Comparison of ENCODE assay signal across 9 cellular contexts in the genomic region with DNA sequence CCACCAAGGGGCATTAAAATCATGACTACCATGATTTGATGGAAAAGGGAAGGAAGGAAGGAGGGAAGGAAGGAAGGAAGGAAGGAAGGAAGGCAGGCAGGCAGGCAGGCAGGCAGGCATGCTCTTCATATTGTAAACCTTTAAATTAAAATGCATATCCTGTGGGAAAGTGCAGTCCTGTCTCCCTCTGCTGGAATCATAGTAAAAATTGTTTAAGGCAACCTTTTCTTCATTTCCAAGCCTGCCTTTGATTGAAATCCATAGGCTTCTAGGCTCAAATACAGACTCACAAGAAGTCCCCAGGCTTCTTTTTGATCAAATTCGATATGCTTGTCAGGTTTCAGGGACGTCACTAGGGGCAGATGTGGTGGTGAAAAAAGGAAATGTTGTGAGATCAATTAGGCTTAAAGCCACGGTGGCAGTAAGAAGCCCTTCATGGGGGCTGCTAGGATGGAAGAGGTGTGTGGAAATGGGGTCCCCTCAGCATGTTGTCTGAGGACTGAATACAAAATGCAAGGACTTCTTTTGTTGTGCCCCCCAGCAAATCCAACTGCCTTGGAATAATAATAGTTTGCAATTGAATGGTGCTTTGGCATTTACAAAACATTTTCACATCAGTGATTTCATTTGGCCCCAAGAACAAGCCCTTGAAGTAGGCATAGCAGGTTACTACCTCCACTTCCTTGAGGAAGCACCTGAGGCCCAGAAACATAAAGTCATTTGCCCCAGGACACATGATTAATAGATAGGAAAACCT. TPM values are rescaled to one million over a fixed set of nuclear protein-coding genes. Genes with fewer than 3 reads are reported as not detected.
DNase-seq lines count a peak whose midpoint lies in the region; ATAC-seq and TF ChIP-seq lines count a peak whose summit lies in the region.
"Had no signal": no experiment of that assay in that cellular context is flagged by ENCODE, and none has a peak within 500 bp of the region (broad histone marks: within the 10 kb centered on the region; RNA-seq: fewer than 3 reads in every experiment).

No MANE protein-coding gene starts in this region.

- no peaks in the 10 kb centered on the region; the same call in 1 of the 2 replicates for H3K27me3 ChIP-seq in HUES48 (ENCODE audit: control insufficient read depth, insufficient read depth, low read length)
- H3K27me3 ChIP-seq in OCI-LY1 (ENCODE audit: insufficient read depth, low read length): no peaks in the 10 kb centered on the region

- no peaks in the 10 kb centered on the region for H4K20me1 ChIP-seq in OCI-LY1 (ENCODE audit: insufficient read depth, low read length)

- H3K9me3 Mint-ChIP-seq in naive thymus-derived CD8-positive, alpha-beta T cell: no peaks in the 10 kb centered on the region

- no peak overlapping the region for H3K9ac ChIP-seq in HUES48 (ENCODE audit: low read depth, low read length)
- no peak overlapping the region for H3K9ac ChIP-seq in OCI-LY1 (ENCODE audit: low read length)

- H3K36me3 ChIP-seq in HUES48 (ENCODE audit: control insufficient read depth, insufficient read depth, low read length): no peaks in the 10 kb centered on the region
- no peaks in the 10 kb centered on the region for H3K36me3 ChIP-seq in OCI-LY1 (ENCODE audit: insufficient read depth, low read length)

- POLR2A ChIA-PET in naive thymus-derived CD8-positive, alpha-beta T cell (lab: Charles Lee): no interaction called here

- H3K27me3 Mint-ChIP-seq in naive thymus-derived CD8-positive, alpha-beta T cell: peaks cover 0 to 2% (median 0%) of the 10 kb centered on the region in 5 donors

- H3K27ac ChIP-seq in HUES48 (ENCODE audit: low read depth, low read length) (peak overlapping the region; percentile 78), OCI-LY1 (ENCODE audit: low read depth, low read length, poor library complexity, severe bottlenecking) (no peak overlapping the region)

- TF ChIP-seq CTCF in OCI-LY1 (IDR thresholded peaks at IDR 0.05; ENCODE audit: low read length): peak; percentile 33; the same call in 1 of the 2 replicates

- peak overlapping the region in 5 of 10 donors; percentile 5 to 65 (median 56) for H3K27ac Mint-ChIP-seq in naive thymus-derived CD8-positive, alpha-beta T cell

- peaks cover 18 to 45% (median 31%) of the 10 kb centered on the region in 4 donors for H3K4me1 Mint-ChIP-seq in naive thymus-derived CD8-positive, alpha-beta T cell

- H3K9me3 ChIP-seq in HUES48 (ENCODE audit: control insufficient read depth, insufficient read depth, low read length): no peaks in the 10 kb centered on the region
- no peaks in the 10 kb centered on the region for H3K9me3 ChIP-seq in OCI-LY1 (ENCODE audit: low read length)

- H3K9me2 ChIP-seq in OCI-LY1 (ENCODE audit: low read depth, low read length): no peaks in the 10 kb centered on the region

- H2AFZ ChIP-seq in OCI-LY1 (ENCODE audit: low read length): no peak overlapping the region

- H3K36me3 Mint-ChIP-seq in naive thymus-derived CD8-positive, alpha-beta T cell: no peaks in the 10 kb centered on the region

- H3F3A ChIP-seq in OCI-LY1 (ENCODE audit: insufficient read depth, low read length): no peaks in the 10 kb centered on the region

- H3K4me1 ChIP-seq in HUES48 (ENCODE audit: control insufficient read depth, insufficient read depth, low read length) (peaks cover 20% of the 10 kb centered on the region), OCI-LY1 (ENCODE audit: insufficient read depth, low read length, severe bottlenecking) (no peaks in the 10 kb centered on the region)

- no peaks in the 10 kb centered on the region for H3K79me2 ChIP-seq in OCI-LY1 (ENCODE audit: insufficient read depth, low read length)

- peak; percentile 30 to 65 for ATAC-seq in naive thymus-derived CD8-positive, alpha-beta T cell
- no peak for ATAC-seq in GM19351 (IDR thresholded peaks at IDR 0.05; ENCODE audit: unreplicated experiment)
- no peak for ATAC-seq in HG03442 (IDR thresholded peaks at IDR 0.05; ENCODE audit: unreplicated experiment)

- no peak overlapping the region for H3K4me3 Mint-ChIP-seq in naive thymus-derived CD8-positive, alpha-beta T cell

- H3K4me2 ChIP-seq in OCI-LY1 (ENCODE audit: low read length): no peak overlapping the region

- H3K4me3 ChIP-seq in HUES48 (ENCODE audit: low read depth, low read length): peak overlapping the region; percentile 9
- no peak overlapping the region for H3K4me3 ChIP-seq in OCI-LY1 (ENCODE audit: low read depth, low read length, poor library complexity, severe bottlenecking)

- DNase-seq in DMS153 (lab: John Stamatoyannopoulos, UW) (peak; percentile 73), dermis microvascular lymphatic vessel endothelial cell (ENCODE audit: low read depth in 2 of 2) (peak; percentile 34 to 57)
- peak in 5 of 10 donors; percentile 5 to 34 (median 17) for DNase-seq in naive thymus-derived CD8-positive, alpha-beta T cell
- no peak for DNase-seq in activated CD4-positive, CD25-positive, alpha-beta regulatory T cell treated with anti-CD3 and anti-CD28 coated beads, Interleukin-2, amount 50 U/mL, for 72 hours

RNA-seq across cellular contexts. Expression of gene GABRR1, which starts 25.6 kb away (rescaled TPM):
- total RNA-seq in dermis microvascular lymphatic vessel endothelial cell: not detected in 2 replicates
- total RNA-seq in naive thymus-derived CD8-positive, alpha-beta T cell: not detected
- polyA plus RNA-seq in naive thymus-derived CD8-positive, alpha-beta T cell: not detected
- total RNA-seq: T-helper 1 cell treated with Interleukin-12 subunit alpha and Interleukin-12 subunit beta and Interleukin-4 antibody, amounts not matched to agents 30 ng/mL and 1 ng/mL, for 36 hours had no signal

Comparison
In these comparisons a context has a peak if more than half of its experiments do, and no peak if none do; other contexts are left out.
1. ATAC-seq: peak in naive thymus-derived CD8-positive, alpha-beta T cell (2 of 2); none in GM19351 (single experiment) and HG03442 (single experiment).